13 cellular contexts compared by ENCODE assay signal in genomic region chr9:136357326-136357725, GRCh38. TPM values are rescaled to one million over a fixed set of nuclear protein-coding genes. Genes with fewer than 3 reads are reported as not detected.
DNase-seq lines count a peak whose midpoint lies in the region; ATAC-seq, FAIRE-seq and TF ChIP-seq lines count a peak whose summit lies in the region.
"Had no signal": no experiment of that assay in that cellular context is flagged by ENCODE, and none has a peak within 500 bp of the region (broad histone marks: within the 10 kb centered on the region; RNA-seq: fewer than 3 reads in every experiment).

No MANE protein-coding gene starts in this region.

- 87% methylated on average over 8 of the region's 17 CpGs for WGBS in K562 (ENCODE audit: insufficient coverage, low coverage, missing lambda C conversion rate)

- CTCF ChIA-PET in K562 (lab: Yijun Ruan, JAX; ENCODE audit: low intra/inter-chr PET ratio), result no interaction called here

- FAIRE-seq in K562 (lab: Jason Lieb, UNC), result no peak
- FAIRE-seq: GM12892 had no signal

- H3K4me2 ChIP-seq in K562 (ENCODE audit: insufficient read depth, low read length), result no peak overlapping the region

- H3K36me3 ChIP-seq in left ventricle myocardium inferior (peaks cover 22% of the 10 kb centered on the region), K562 (ENCODE audit: control insufficient read depth, insufficient read depth, low read length) (0 out of 3 replicates have a peak, but pooled peaks cover 5% of the 10 kb centered on the region)
- H3K36me3 ChIP-seq: HAP-1 had no signal

- H2AFZ ChIP-seq in K562 (ENCODE audit: low read depth, low read length), result no peak overlapping the region

- no peak overlapping the region for H3K4me3 Mint-ChIP-seq in activated T-helper 17 cell treated with anti-CD3 and anti-CD28 coated beads, Interleukin-2, amount 50 U/mL, for 72 hours
- H3K4me3 Mint-ChIP-seq: CD8-positive, alpha-beta memory T cell; HFFc6 had no signal

- BruUV-seq in K562 (replicated peaks; lab: Mats Ljungman, UMichigan), result no TSS peak

- ATAC-seq in Right ventricle myocardium superior (ENCODE audit: poor library complexity) (no peak), K562 (no peak)
- ATAC-seq in activated T-helper 17 cell treated with anti-CD3 and anti-CD28 coated beads, Interleukin-2, amount 50 U/mL, for 72 hours (replicated peaks), result no peak

- H3K27me3 ChIP-seq in left ventricle myocardium inferior (ENCODE audit: low read depth) (no peaks in the 10 kb centered on the region), K562 (ENCODE audit: control insufficient read depth in 2 of 2, insufficient read depth in 2 of 2, low read length in 2 of 2) (no peaks in the 10 kb centered on the region)

- no peaks in the 10 kb centered on the region; the same call in 1 of the 2 replicates for H4K20me1 ChIP-seq in K562 (replicated peaks; ENCODE audit: control insufficient read depth, insufficient read depth, low read length)

- H3K9me3 ChIP-seq in left ventricle myocardium inferior (replicated peaks) (no peaks in the 10 kb centered on the region), K562 (replicated peaks; ENCODE audit: control insufficient read depth, insufficient read depth, low read depth, low read length) (no peaks in the 10 kb centered on the region)
- H3K9me3 ChIP-seq: Caco-2, HAP-1 had no signal

- H3K4me3 ChIP-seq in left ventricle myocardium inferior (no peak overlapping the region), K562 (no peak overlapping the region)
- H3K4me3 ChIP-seq: HAP-1 had no signal

- H3K27me3 Mint-ChIP-seq in activated T-helper 17 cell treated with anti-CD3 and anti-CD28 coated beads, Interleukin-2, amount 50 U/mL, for 72 hours, result no peaks in the 10 kb centered on the region
- H3K27me3 Mint-ChIP-seq: CD8-positive, alpha-beta memory T cell had no signal

- no peak overlapping the region for H3K27ac Mint-ChIP-seq in activated T-helper 17 cell treated with anti-CD3 and anti-CD28 coated beads, Interleukin-2, amount 50 U/mL, for 72 hours
- H3K27ac Mint-ChIP-seq: CD8-positive, alpha-beta memory T cell; HFFc6 had no signal

- TF ChIP-seq RAD21 in K562 (CRISPR knock-in tag; conservative IDR thresholded peaks at IDR 0.05 in 1 of 2, IDR thresholded peaks at IDR 0.05 in 1 of 2), result no peak

- no peaks in the 10 kb centered on the region for H3K36me3 Mint-ChIP-seq in activated T-helper 17 cell treated with anti-CD3 and anti-CD28 coated beads, Interleukin-2, amount 50 U/mL, for 72 hours (ENCODE audit: low read depth)

- H3K9ac ChIP-seq in K562 (ENCODE audit: insufficient read depth in 1 of 2, low read depth in 2 of 2, low read length in 2 of 2), result peak overlapping the region in 1 of 2 experiments; percentile 71; a peak in 1 of 4 replicates

- no peak for DNase-seq in left ventricle myocardium inferior
- DNase-seq in Right ventricle myocardium superior, result no peak
- no peak for DNase-seq in K562 (ENCODE audit: extremely low read depth in 1 of 4, low spot score in 3 of 4)
- DNase-seq: Caco-2; CD8-positive, alpha-beta memory T cell; DND-41; GDM1; GOT3; HFFc6 had no signal

- H3K4me1 ChIP-seq in left ventricle myocardium inferior (peaks cover 70% of the 10 kb centered on the region), K562 (replicated peaks in 1 of 2; ENCODE audit: control insufficient read depth in 2 of 2, insufficient read depth in 2 of 2, low read length in 2 of 2) (peaks cover under 1 to 94% of the 10 kb centered on the region in 2 experiments; a peak in 4 of 5 replicates)
- H3K4me1 ChIP-seq: HAP-1 had no signal

- POLR2A ChIA-PET in K562 (lab: Yijun Ruan, JAX), result interaction anchor here (1.8 kb wide), 1 partner anchor 10 kb away, joined by 4 read pairs; no protein-coding TSS in a partner anchor

- H3K4me1 Mint-ChIP-seq in activated T-helper 17 cell treated with anti-CD3 and anti-CD28 coated beads, Interleukin-2, amount 50 U/mL, for 72 hours, result no peaks in the 10 kb centered on the region

- no peak for TF ChIP-seq EP300 in K562 (IDR thresholded peaks at IDR 0.05; ENCODE audit: low read length)

- no peaks in the 10 kb centered on the region; the same call in 2 of the 3 replicates for H3K79me2 ChIP-seq in K562 (ENCODE audit: control insufficient read depth, insufficient read depth, low read length)

- H3K27ac ChIP-seq in left ventricle myocardium inferior (replicated peaks) (peak overlapping the region; percentile 16), K562 (ENCODE audit: extremely low read depth, low read depth, low read length) (no peak overlapping the region)
- H3K27ac ChIP-seq: 22Rv1 had no signal

- TF ChIP-seq CTCF in left ventricle myocardium inferior (IDR thresholded peaks at IDR 0.05; ENCODE audit: borderline replicate concordance), result no peak
- no peak for TF ChIP-seq CTCF in K562 (IDR thresholded peaks at IDR 0.05 in 2 of 3, conservative IDR thresholded peaks at IDR 0.05 in 1 of 3; ENCODE audit: insufficient read depth in 2 of 3, low read depth in 1 of 3, low read length in 3 of 3)

- in situ Hi-C loops in K562 (cut with MboI), result no loop called here

- TF ChIP-seq POLR2A in K562 (conservative IDR thresholded peaks at IDR 0.05), result no peak

- intact Hi-C loops in left ventricle myocardium inferior (cut with micrococcal nuclease) (no loop called here), Right ventricle myocardium superior (cut with DNase I) (no loop called here), K562 (cut with micrococcal nuclease) (no loop called here)

- no peaks in the 10 kb centered on the region for H3K9me3 Mint-ChIP-seq in activated T-helper 17 cell treated with anti-CD3 and anti-CD28 coated beads, Interleukin-2, amount 50 U/mL, for 72 hours
- H3K9me3 Mint-ChIP-seq: CD8-positive, alpha-beta memory T cell; HFFc6 had no signal

- no peaks in the 10 kb centered on the region for H3K9me1 ChIP-seq in K562 (ENCODE audit: control insufficient read depth, insufficient read depth, low read length)

RNA-seq across cellular contexts. Expression of gene DNLZ, which starts 6.2 kb away (rescaled TPM):
- total RNA-seq in left ventricle myocardium inferior, result 37.6 TPM
- 39.9 TPM for total RNA-seq in Right ventricle myocardium superior
- total RNA-seq in K562 (2011; cell fraction: chromatin; rRNA removed; ENCODE audit: low replicate concordance), result 3.5 and 12.0 TPM in 2 replicates
- total RNA-seq in K562 (2011; cell fraction: nucleolus; rRNA removed), result 9.3 and 11.7 TPM in 2 replicates
- 3.4 and 4.8 TPM in 2 replicates for total RNA-seq in K562 (2011; cell fraction: nucleoplasm; rRNA removed)
- 44.6 and 56.7 TPM in 2 replicates for total RNA-seq in K562 (2014; rRNA removed)
- total RNA-seq in K562 (2014; rRNA removed; fragmentation: Illumina TruSeq; extraction: Trizol), result 2.2 and 3.4 TPM in 2 replicates
- 10.0 and 10.8 TPM in 2 replicates for total RNA-seq in K562 (2015; rRNA removed; fragmentation: Illumina TruSeq; extraction: Trizol)
- total RNA-seq in K562 (2021), result 25.6 and 25.8 TPM in 2 replicates
- polyA plus RNA-seq in K562 (2011; rRNA removed), result 3.1 and 3.2 TPM in 2 replicates
- polyA plus RNA-seq in K562 (2011; cell fraction: cytosol; rRNA removed), result 7.6 and 27.3 TPM in 2 replicates
- polyA plus RNA-seq in K562 (2011; cell fraction: nucleus; rRNA removed), result 4.2 and 7.4 TPM in 2 replicates
- 8.5 and 15.9 TPM in 2 replicates for polyA plus RNA-seq in K562 (2012)
- 2.2 and 4.2 TPM in 2 replicates for polyA plus RNA-seq in K562 (2014; fragmentation: Illumina TruSeq; extraction: Trizol)
- polyA plus RNA-seq in K562 (2014; fragmentation: Nextera tagmentation; extraction: Ambion mirVana), result under 1 TPM; 0.17 to 0.36 TPM
- 22.1 and 29.8 TPM in 2 replicates for polyA plus RNA-seq in K562 (2014; rRNA removed)
- 0.28 TPM in 1 of 2 replicates, not detected in the other for polyA minus RNA-seq in K562 (2011; rRNA and poly(A)+ RNA removed)
- polyA minus RNA-seq in K562 (2011; cell fraction: cytosol; rRNA and poly(A)+ RNA removed), result 2.6 and 3.4 TPM in 2 replicates
- 2.9 and 3.6 TPM in 2 replicates for polyA minus RNA-seq in K562 (2011; cell fraction: nucleus; rRNA and poly(A)+ RNA removed)
- total RNA-seq in activated T-helper 17 cell treated with anti-CD3 and anti-CD28 coated beads, Interleukin-2, amount 50 U/mL, for 72 hours, result 10 to 100 TPM; 10.3 to 24.0 TPM

RNA-seq across cellular contexts. Expression of gene CARD9, which starts 16.1 kb away (rescaled TPM):
- total RNA-seq in left ventricle myocardium inferior (1.2 TPM), Right ventricle myocardium superior (0.78 TPM), K562 (2014; rRNA removed) (37.6 and 40.1 TPM in 2 replicates), K562 (2014; rRNA removed; fragmentation: Illumina TruSeq; extraction: Trizol) (3.5 and 3.6 TPM in 2 replicates), K562 (2015; rRNA removed; fragmentation: Illumina TruSeq; extraction: Trizol) (14.6 and 15.8 TPM in 2 replicates), K562 (2021) (35.6 and 42.7 TPM in 2 replicates)
- 37.4 and 149 TPM in 2 replicates for total RNA-seq in K562 (2011; cell fraction: chromatin; rRNA removed; ENCODE audit: low replicate concordance)
- 92.6 and 92.9 TPM in 2 replicates for total RNA-seq in K562 (2011; cell fraction: nucleolus; rRNA removed)
- 39.7 and 46.5 TPM in 2 replicates for total RNA-seq in K562 (2011; cell fraction: nucleoplasm; rRNA removed)
- polyA plus RNA-seq in K562 (2011; rRNA removed) (9.7 and 27.8 TPM in 2 replicates), K562 (2014; fragmentation: Illumina TruSeq; extraction: Trizol) (4.7 and 13.2 TPM in 2 replicates), K562 (2014; fragmentation: Nextera tagmentation; extraction: Ambion mirVana) (1 to 10 TPM; 1.7 to 2.0 TPM), K562 (2014; rRNA removed) (40.4 and 53.0 TPM in 2 replicates)
- 10.5 and 13.4 TPM in 2 replicates for polyA plus RNA-seq in K562 (2011; cell fraction: cytosol; rRNA removed)
- 231 and 234 TPM in 2 replicates for polyA plus RNA-seq in K562 (2011; cell fraction: nucleus; rRNA removed)
- 21.9 and 61.0 TPM in 2 replicates for polyA plus RNA-seq in K562 (2012)
- 4.8 and 5.0 TPM in 2 replicates for polyA minus RNA-seq in K562 (2011; rRNA and poly(A)+ RNA removed)
- 7.2 and 12.8 TPM in 2 replicates for polyA minus RNA-seq in K562 (2011; cell fraction: cytosol; rRNA and poly(A)+ RNA removed)
- polyA minus RNA-seq in K562 (2011; cell fraction: nucleus; rRNA and poly(A)+ RNA removed), result 25.8 and 55.4 TPM in 2 replicates
- total RNA-seq in activated T-helper 17 cell treated with anti-CD3 and anti-CD28 coated beads, Interleukin-2, amount 50 U/mL, for 72 hours, result 1 to 10 TPM; 6.1 to 6.4 TPM
- polyA plus RNA-seq: CD8-positive, alpha-beta memory T cell had no signal

RNA-seq across cellular contexts. Expression of gene GPSM1, which starts 30.0 kb away (rescaled TPM):
- total RNA-seq in left ventricle myocardium inferior, result 69.0 TPM
- 50.3 TPM for total RNA-seq in Right ventricle myocardium superior
- total RNA-seq in K562 (2011; cell fraction: chromatin; rRNA removed; ENCODE audit: low replicate concordance), result 13.9 and 58.1 TPM in 2 replicates
- 30.3 and 36.2 TPM in 2 replicates for total RNA-seq in K562 (2011; cell fraction: nucleolus; rRNA removed)
- 16.3 and 19.9 TPM in 2 replicates for total RNA-seq in K562 (2011; cell fraction: nucleoplasm; rRNA removed)
- 12.7 and 16.0 TPM in 2 replicates for total RNA-seq in K562 (2014; rRNA removed)
- 0.54 and 0.76 TPM in 2 replicates for total RNA-seq in K562 (2014; rRNA removed; fragmentation: Illumina TruSeq; extraction: Trizol)
- 3.1 and 4.1 TPM in 2 replicates for total RNA-seq in K562 (2015; rRNA removed; fragmentation: Illumina TruSeq; extraction: Trizol)
- 12.4 and 14.2 TPM in 2 replicates for total RNA-seq in K562 (2021)
- 5.4 and 6.7 TPM in 2 replicates for polyA plus RNA-seq in K562 (2011; rRNA removed)
- 5.4 and 23.3 TPM in 2 replicates for polyA plus RNA-seq in K562 (2011; cell fraction: cytosol; rRNA removed)
- 21.3 and 47.7 TPM in 2 replicates for polyA plus RNA-seq in K562 (2011; cell fraction: nucleus; rRNA removed)
- 5.3 and 13.8 TPM in 2 replicates for polyA plus RNA-seq in K562 (2012)
- 1.9 and 5.2 TPM in 2 replicates for polyA plus RNA-seq in K562 (2014; fragmentation: Illumina TruSeq; extraction: Trizol)
- under 1 TPM; 0.04 to 0.10 TPM for polyA plus RNA-seq in K562 (2014; fragmentation: Nextera tagmentation; extraction: Ambion mirVana)
- 9.2 and 10.1 TPM in 2 replicates for polyA plus RNA-seq in K562 (2014; rRNA removed)
- 1.4 and 3.0 TPM in 2 replicates for polyA minus RNA-seq in K562 (2011; rRNA and poly(A)+ RNA removed)
- polyA minus RNA-seq in K562 (2011; cell fraction: cytosol; rRNA and poly(A)+ RNA removed), result 7.8 and 9.2 TPM in 2 replicates
- 12.7 and 13.3 TPM in 2 replicates for polyA minus RNA-seq in K562 (2011; cell fraction: nucleus; rRNA and poly(A)+ RNA removed)
- 10 to 100 TPM in 1 of 2 donors, 1 to 10 TPM in 1; 5.9 to 16.3 TPM for total RNA-seq in activated T-helper 17 cell treated with anti-CD3 and anti-CD28 coated beads, Interleukin-2, amount 50 U/mL, for 72 hours

RNA-seq across cellular contexts. Expression of gene SNAPC4, which starts 42.6 kb away (rescaled TPM):
- 5.2 TPM for total RNA-seq in left ventricle myocardium inferior
- 3.3 TPM for total RNA-seq in Right ventricle myocardium superior
- total RNA-seq in K562 (2011; cell fraction: chromatin; rRNA removed; ENCODE audit: low replicate concordance), result 42.9 and 79.4 TPM in 2 replicates
- total RNA-seq in K562 (2011; cell fraction: nucleolus; rRNA removed), result 32.0 TPM in 2 replicates
- 23.1 and 26.3 TPM in 2 replicates for total RNA-seq in K562 (2011; cell fraction: nucleoplasm; rRNA removed)
- 14.4 and 15.8 TPM in 2 replicates for total RNA-seq in K562 (2014; rRNA removed)
- 7.1 and 8.8 TPM in 2 replicates for total RNA-seq in K562 (2014; rRNA removed; fragmentation: Illumina TruSeq; extraction: Trizol)
- total RNA-seq in K562 (2015; rRNA removed; fragmentation: Illumina TruSeq; extraction: Trizol), result 9.3 and 11.1 TPM in 2 replicates
- total RNA-seq in K562 (2021), result 17.1 and 18.7 TPM in 2 replicates
- polyA plus RNA-seq in K562 (2011; rRNA removed), result 4.4 and 4.5 TPM in 2 replicates
- 3.2 and 7.4 TPM in 2 replicates for polyA plus RNA-seq in K562 (2011; cell fraction: cytosol; rRNA removed)
- 16.1 and 32.6 TPM in 2 replicates for polyA plus RNA-seq in K562 (2011; cell fraction: nucleus; rRNA removed)
- 9.7 and 10.5 TPM in 2 replicates for polyA plus RNA-seq in K562 (2012)
- 8.8 and 9.0 TPM in 2 replicates for polyA plus RNA-seq in K562 (2014; fragmentation: Illumina TruSeq; extraction: Trizol)
- polyA plus RNA-seq in K562 (2014; fragmentation: Nextera tagmentation; extraction: Ambion mirVana), result under 1 TPM; 0.21 to 0.46 TPM
- 18.7 and 21.8 TPM in 2 replicates for polyA plus RNA-seq in K562 (2014; rRNA removed)
- polyA minus RNA-seq in K562 (2011; rRNA and poly(A)+ RNA removed), result 6.7 and 10.2 TPM in 2 replicates
- polyA minus RNA-seq in K562 (2011; cell fraction: cytosol; rRNA and poly(A)+ RNA removed), result 6.1 and 7.4 TPM in 2 replicates
- 8.3 and 11.7 TPM in 2 replicates for polyA minus RNA-seq in K562 (2011; cell fraction: nucleus; rRNA and poly(A)+ RNA removed)
- total RNA-seq in activated T-helper 17 cell treated with anti-CD3 and anti-CD28 coated beads, Interleukin-2, amount 50 U/mL, for 72 hours, result 10 to 100 TPM; 16.3 to 21.9 TPM

RNA-seq across cellular contexts. Expression of gene ENTR1, which starts 53.1 kb away (rescaled TPM):
- total RNA-seq in left ventricle myocardium inferior, result 20.1 TPM
- total RNA-seq in Right ventricle myocardium superior, result 23.3 TPM
- total RNA-seq in K562 (2011; cell fraction: chromatin; rRNA removed; ENCODE audit: low replicate concordance), result 129 and 278 TPM in 2 replicates
- 185 and 197 TPM in 2 replicates for total RNA-seq in K562 (2011; cell fraction: nucleolus; rRNA removed)
- 143 and 151 TPM in 2 replicates for total RNA-seq in K562 (2011; cell fraction: nucleoplasm; rRNA removed)
- 79.0 and 88.8 TPM in 2 replicates for total RNA-seq in K562 (2014; rRNA removed)
- total RNA-seq in K562 (2014; rRNA removed; fragmentation: Illumina TruSeq; extraction: Trizol), result 38.1 and 38.3 TPM in 2 replicates
- 61.3 and 65.5 TPM in 2 replicates for total RNA-seq in K562 (2015; rRNA removed; fragmentation: Illumina TruSeq; extraction: Trizol)
- 101 and 104 TPM in 2 replicates for total RNA-seq in K562 (2021)
- polyA plus RNA-seq in K562 (2011; rRNA removed), result 77.3 and 92.6 TPM in 2 replicates
- 45.3 and 59.9 TPM in 2 replicates for polyA plus RNA-seq in K562 (2011; cell fraction: cytosol; rRNA removed)
- polyA plus RNA-seq in K562 (2011; cell fraction: nucleus; rRNA removed), result 432 and 490 TPM in 2 replicates
- polyA plus RNA-seq in K562 (2012), result 54.6 and 62.9 TPM in 2 replicates
- polyA plus RNA-seq in K562 (2014; fragmentation: Illumina TruSeq; extraction: Trizol), result 72.6 and 75.9 TPM in 2 replicates
- 1 to 10 TPM; 6.7 to 9.6 TPM for polyA plus RNA-seq in K562 (2014; fragmentation: Nextera tagmentation; extraction: Ambion mirVana)
- 106 and 108 TPM in 2 replicates for polyA plus RNA-seq in K562 (2014; rRNA removed)
- polyA minus RNA-seq in K562 (2011; rRNA and poly(A)+ RNA removed), result 19.2 and 21.9 TPM in 2 replicates
- 33.9 and 46.1 TPM in 2 replicates for polyA minus RNA-seq in K562 (2011; cell fraction: cytosol; rRNA and poly(A)+ RNA removed)
- 76.5 and 84.3 TPM in 2 replicates for polyA minus RNA-seq in K562 (2011; cell fraction: nucleus; rRNA and poly(A)+ RNA removed)
- 10 to 100 TPM; 56.3 to 81.0 TPM for total RNA-seq in activated T-helper 17 cell treated with anti-CD3 and anti-CD28 coated beads, Interleukin-2, amount 50 U/mL, for 72 hours
